1 cellular context compared by ENCODE assay signal in the genomic region with DNA sequence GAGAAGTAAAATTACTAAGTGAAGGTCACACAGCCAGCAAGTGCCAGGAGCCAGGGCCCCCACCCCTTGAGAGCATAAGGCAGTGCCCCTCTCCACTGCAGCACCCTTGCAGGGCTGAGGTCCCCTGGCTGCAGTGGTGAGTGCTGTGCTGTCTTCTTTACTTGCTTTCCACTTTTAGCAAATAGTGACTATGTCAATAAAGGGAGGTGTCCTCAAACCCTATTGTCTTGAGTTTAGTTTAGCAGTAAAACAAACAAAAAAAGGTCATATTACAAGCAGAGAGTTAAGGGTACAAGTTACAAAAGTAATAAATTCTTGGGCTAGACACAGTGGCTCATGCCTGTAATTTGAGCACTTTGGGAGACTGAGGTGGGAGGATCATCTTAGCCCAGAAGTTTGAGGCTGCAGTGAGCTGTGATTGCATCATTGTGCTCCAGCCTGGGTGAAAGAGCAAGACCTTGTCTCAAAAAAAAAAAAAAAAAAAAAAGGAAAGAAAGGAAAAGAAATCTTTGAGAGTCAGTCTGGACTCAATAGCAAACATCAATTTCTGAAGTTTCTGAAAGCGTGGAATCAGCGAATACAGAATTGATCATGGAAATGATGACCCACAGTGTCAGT.
TF ChIP-seq lines count a peak whose summit lies in the region.

No MANE protein-coding gene starts in this region.

TF ChIP-seq in HepG2, 621 proteins besides CTCF, POLR2A, EP300 and RAD21 (continued from another document and continues in another):
- TF ChIP-seq, protein P1, sequence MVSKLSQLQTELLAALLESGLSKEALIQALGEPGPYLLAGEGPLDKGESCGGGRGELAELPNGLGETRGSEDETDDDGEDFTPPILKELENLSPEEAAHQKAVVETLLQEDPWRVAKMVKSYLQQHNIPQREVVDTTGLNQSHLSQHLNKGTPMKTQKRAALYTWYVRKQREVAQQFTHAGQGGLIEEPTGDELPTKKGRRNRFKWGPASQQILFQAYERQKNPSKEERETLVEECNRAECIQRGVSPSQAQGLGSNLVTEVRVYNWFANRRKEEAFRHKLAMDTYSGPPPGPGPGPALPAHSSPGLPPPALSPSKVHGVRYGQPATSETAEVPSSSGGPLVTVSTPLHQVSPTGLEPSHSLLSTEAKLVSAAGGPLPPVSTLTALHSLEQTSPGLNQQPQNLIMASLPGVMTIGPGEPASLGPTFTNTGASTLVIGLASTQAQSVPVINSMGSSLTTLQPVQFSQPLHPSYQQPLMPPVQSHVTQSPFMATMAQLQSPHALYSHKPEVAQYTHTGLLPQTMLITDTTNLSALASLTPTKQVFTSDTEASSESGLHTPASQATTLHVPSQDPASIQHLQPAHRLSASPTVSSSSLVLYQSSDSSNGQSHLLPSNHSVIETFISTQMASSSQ (IDR thresholded peaks at IDR 0.05; ENCODE audit: low read depth), result no peak
- TF ChIP-seq, protein P1 (CRISPR knock-in tag; IDR thresholded peaks at IDR 0.05; ENCODE audit: borderline replicate concordance), result peak; percentile 57; the same call in 1 of the 2 replicates
- TF ChIP-seq, protein P2, sequence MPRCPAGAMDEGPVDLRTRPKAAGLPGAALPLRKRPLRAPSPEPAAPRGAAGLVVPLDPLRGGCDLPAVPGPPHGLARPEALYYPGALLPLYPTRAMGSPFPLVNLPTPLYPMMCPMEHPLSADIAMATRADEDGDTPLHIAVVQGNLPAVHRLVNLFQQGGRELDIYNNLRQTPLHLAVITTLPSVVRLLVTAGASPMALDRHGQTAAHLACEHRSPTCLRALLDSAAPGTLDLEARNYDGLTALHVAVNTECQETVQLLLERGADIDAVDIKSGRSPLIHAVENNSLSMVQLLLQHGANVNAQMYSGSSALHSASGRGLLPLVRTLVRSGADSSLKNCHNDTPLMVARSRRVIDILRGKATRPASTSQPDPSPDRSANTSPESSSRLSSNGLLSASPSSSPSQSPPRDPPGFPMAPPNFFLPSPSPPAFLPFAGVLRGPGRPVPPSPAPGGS (CRISPR knock-in tag; IDR thresholded peaks at IDR 0.05), result no peak
- TF ChIP-seq IRF2 (CRISPR knock-in tag; IDR thresholded peaks at IDR 0.05), result peak; percentile 20; the same call in 1 of the 2 replicates
- TF ChIP-seq, protein P3, sequence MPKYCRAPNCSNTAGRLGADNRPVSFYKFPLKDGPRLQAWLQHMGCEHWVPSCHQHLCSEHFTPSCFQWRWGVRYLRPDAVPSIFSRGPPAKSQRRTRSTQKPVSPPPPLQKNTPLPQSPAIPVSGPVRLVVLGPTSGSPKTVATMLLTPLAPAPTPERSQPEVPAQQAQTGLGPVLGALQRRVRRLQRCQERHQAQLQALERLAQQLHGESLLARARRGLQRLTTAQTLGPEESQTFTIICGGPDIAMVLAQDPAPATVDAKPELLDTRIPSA (CRISPR knock-in tag; IDR thresholded peaks at IDR 0.05; ENCODE audit: borderline replicate concordance), result no peak
- TF ChIP-seq, protein P4, sequence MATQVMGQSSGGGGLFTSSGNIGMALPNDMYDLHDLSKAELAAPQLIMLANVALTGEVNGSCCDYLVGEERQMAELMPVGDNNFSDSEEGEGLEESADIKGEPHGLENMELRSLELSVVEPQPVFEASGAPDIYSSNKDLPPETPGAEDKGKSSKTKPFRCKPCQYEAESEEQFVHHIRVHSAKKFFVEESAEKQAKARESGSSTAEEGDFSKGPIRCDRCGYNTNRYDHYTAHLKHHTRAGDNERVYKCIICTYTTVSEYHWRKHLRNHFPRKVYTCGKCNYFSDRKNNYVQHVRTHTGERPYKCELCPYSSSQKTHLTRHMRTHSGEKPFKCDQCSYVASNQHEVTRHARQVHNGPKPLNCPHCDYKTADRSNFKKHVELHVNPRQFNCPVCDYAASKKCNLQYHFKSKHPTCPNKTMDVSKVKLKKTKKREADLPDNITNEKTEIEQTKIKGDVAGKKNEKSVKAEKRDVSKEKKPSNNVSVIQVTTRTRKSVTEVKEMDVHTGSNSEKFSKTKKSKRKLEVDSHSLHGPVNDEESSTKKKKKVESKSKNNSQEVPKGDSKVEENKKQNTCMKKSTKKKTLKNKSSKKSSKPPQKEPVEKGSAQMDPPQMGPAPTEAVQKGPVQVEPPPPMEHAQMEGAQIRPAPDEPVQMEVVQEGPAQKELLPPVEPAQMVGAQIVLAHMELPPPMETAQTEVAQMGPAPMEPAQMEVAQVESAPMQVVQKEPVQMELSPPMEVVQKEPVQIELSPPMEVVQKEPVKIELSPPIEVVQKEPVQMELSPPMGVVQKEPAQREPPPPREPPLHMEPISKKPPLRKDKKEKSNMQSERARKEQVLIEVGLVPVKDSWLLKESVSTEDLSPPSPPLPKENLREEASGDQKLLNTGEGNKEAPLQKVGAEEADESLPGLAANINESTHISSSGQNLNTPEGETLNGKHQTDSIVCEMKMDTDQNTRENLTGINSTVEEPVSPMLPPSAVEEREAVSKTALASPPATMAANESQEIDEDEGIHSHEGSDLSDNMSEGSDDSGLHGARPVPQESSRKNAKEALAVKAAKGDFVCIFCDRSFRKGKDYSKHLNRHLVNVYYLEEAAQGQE (IDR thresholded peaks at IDR 0.05; ENCODE audit: borderline replicate concordance in 1 of 2, low read depth in 1 of 2, low read length in 2 of 2), result no peak
- TF ChIP-seq ZFP1 (CRISPR knock-in tag; IDR thresholded peaks at IDR 0.05), result peak; percentile 65; the same call in 1 of the 2 replicates
- TF ChIP-seq TCF7 (IDR thresholded peaks at IDR 0.05; ENCODE audit: low read depth), result no peak
- TF ChIP-seq ZNF180 (CRISPR knock-in tag; IDR thresholded peaks at IDR 0.05; ENCODE audit: borderline replicate concordance, low read depth), result no peak
- TF ChIP-seq, protein P5, sequence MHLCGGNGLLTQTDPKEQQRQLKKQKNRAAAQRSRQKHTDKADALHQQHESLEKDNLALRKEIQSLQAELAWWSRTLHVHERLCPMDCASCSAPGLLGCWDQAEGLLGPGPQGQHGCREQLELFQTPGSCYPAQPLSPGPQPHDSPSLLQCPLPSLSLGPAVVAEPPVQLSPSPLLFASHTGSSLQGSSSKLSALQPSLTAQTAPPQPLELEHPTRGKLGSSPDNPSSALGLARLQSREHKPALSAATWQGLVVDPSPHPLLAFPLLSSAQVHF (CRISPR knock-in tag; IDR thresholded peaks at IDR 0.05), result no peak
- no peak for TF ChIP-seq HMG20B (CRISPR knock-in tag; conservative IDR thresholded peaks at IDR 0.05)
- TF ChIP-seq, protein P6, sequence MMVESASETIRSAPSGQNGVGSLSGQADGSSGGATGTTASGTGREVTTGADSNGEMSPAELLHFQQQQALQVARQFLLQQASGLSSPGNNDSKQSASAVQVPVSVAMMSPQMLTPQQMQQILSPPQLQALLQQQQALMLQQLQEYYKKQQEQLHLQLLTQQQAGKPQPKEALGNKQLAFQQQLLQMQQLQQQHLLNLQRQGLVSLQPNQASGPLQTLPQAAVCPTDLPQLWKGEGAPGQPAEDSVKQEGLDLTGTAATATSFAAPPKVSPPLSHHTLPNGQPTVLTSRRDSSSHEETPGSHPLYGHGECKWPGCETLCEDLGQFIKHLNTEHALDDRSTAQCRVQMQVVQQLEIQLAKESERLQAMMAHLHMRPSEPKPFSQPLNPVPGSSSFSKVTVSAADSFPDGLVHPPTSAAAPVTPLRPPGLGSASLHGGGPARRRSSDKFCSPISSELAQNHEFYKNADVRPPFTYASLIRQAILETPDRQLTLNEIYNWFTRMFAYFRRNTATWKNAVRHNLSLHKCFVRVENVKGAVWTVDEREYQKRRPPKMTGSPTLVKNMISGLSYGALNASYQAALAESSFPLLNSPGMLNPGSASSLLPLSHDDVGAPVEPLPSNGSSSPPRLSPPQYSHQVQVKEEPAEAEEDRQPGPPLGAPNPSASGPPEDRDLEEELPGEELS (CRISPR knock-in tag; IDR thresholded peaks at IDR 0.05), result peak; percentile 91
- TF ChIP-seq ZNF775 (CRISPR knock-in tag; IDR thresholded peaks at IDR 0.05; ENCODE audit: borderline replicate concordance), result no peak
- no peak for TF ChIP-seq ZNF441 (CRISPR knock-in tag; IDR thresholded peaks at IDR 0.05; ENCODE audit: borderline replicate concordance)
- TF ChIP-seq ZSCAN29 (CRISPR knock-in tag; conservative IDR thresholded peaks at IDR 0.05), result no peak
- TF ChIP-seq TP53 (CRISPR knock-in tag; conservative IDR thresholded peaks at IDR 0.05), result no peak
- no peak for TF ChIP-seq CENPT (CRISPR knock-in tag; IDR thresholded peaks at IDR 0.05; ENCODE audit: low read depth)
- TF ChIP-seq, protein P7, sequence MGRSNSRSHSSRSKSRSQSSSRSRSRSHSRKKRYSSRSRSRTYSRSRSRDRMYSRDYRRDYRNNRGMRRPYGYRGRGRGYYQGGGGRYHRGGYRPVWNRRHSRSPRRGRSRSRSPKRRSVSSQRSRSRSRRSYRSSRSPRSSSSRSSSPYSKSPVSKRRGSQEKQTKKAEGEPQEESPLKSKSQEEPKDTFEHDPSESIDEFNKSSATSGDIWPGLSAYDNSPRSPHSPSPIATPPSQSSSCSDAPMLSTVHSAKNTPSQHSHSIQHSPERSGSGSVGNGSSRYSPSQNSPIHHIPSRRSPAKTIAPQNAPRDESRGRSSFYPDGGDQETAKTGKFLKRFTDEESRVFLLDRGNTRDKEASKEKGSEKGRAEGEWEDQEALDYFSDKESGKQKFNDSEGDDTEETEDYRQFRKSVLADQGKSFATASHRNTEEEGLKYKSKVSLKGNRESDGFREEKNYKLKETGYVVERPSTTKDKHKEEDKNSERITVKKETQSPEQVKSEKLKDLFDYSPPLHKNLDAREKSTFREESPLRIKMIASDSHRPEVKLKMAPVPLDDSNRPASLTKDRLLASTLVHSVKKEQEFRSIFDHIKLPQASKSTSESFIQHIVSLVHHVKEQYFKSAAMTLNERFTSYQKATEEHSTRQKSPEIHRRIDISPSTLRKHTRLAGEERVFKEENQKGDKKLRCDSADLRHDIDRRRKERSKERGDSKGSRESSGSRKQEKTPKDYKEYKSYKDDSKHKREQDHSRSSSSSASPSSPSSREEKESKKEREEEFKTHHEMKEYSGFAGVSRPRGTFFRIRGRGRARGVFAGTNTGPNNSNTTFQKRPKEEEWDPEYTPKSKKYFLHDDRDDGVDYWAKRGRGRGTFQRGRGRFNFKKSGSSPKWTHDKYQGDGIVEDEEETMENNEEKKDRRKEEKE (IDR thresholded peaks at IDR 0.05), result no peak
- no peak for TF ChIP-seq EED (CRISPR knock-in tag; IDR thresholded peaks at IDR 0.05)
- TF ChIP-seq MZF1 (CRISPR knock-in tag; IDR thresholded peaks at IDR 0.05; ENCODE audit: borderline replicate concordance), result no peak
- TF ChIP-seq, protein P8, sequence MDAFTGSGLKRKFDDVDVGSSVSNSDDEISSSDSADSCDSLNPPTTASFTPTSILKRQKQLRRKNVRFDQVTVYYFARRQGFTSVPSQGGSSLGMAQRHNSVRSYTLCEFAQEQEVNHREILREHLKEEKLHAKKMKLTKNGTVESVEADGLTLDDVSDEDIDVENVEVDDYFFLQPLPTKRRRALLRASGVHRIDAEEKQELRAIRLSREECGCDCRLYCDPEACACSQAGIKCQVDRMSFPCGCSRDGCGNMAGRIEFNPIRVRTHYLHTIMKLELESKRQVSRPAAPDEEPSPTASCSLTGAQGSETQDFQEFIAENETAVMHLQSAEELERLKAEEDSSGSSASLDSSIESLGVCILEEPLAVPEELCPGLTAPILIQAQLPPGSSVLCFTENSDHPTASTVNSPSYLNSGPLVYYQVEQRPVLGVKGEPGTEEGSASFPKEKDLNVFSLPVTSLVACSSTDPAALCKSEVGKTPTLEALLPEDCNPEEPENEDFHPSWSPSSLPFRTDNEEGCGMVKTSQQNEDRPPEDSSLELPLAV (CRISPR knock-in tag; conservative IDR thresholded peaks at IDR 0.05; ENCODE audit: low read depth), result no peak
- TF ChIP-seq DPF2 (CRISPR knock-in tag; IDR thresholded peaks at IDR 0.05; ENCODE audit: borderline replicate concordance, low read depth), result peak; percentile 64; the same call in 1 of the 2 replicates
- TF ChIP-seq TSC22D2 (CRISPR knock-in tag; IDR thresholded peaks at IDR 0.05; ENCODE audit: borderline replicate concordance), result no peak
- TF ChIP-seq MTF2 (CRISPR knock-in tag; IDR thresholded peaks at IDR 0.05; ENCODE audit: borderline replicate concordance), result no peak
- TF ChIP-seq, protein P9, sequence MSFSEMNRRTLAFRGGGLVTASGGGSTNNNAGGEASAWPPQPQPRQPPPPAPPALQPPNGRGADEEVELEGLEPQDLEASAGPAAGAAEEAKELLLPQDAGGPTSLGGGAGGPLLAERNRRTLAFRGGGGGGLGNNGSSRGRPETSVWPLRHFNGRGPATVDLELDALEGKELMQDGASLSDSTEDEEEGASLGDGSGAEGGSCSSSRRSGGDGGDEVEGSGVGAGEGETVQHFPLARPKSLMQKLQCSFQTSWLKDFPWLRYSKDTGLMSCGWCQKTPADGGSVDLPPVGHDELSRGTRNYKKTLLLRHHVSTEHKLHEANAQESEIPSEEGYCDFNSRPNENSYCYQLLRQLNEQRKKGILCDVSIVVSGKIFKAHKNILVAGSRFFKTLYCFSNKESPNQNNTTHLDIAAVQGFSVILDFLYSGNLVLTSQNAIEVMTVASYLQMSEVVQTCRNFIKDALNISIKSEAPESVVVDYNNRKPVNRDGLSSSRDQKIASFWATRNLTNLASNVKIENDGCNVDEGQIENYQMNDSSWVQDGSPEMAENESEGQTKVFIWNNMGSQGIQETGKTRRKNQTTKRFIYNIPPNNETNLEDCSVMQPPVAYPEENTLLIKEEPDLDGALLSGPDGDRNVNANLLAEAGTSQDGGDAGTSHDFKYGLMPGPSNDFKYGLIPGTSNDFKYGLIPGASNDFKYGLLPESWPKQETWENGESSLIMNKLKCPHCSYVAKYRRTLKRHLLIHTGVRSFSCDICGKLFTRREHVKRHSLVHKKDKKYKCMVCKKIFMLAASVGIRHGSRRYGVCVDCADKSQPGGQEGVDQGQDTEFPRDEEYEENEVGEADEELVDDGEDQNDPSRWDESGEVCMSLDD (CRISPR knock-in tag; IDR thresholded peaks at IDR 0.05; ENCODE audit: borderline replicate concordance), result no peak
